ENCODE assay signal across 9 cellular contexts in genomic region chr7:12719141-12719919, GRCh38. TPM values are rescaled to one million over a fixed set of nuclear protein-coding genes. Genes with fewer than 3 reads are reported as not detected.
A peak's percentile ranks its signal among the peaks of the same experiment; 100 is the strongest.
DNase-seq lines count a peak whose midpoint lies in the region; ATAC-seq and TF ChIP-seq lines count a peak whose summit lies in the region.
"Had no signal": no experiment of that assay in that cellular context is flagged by ENCODE, and none has a peak within 500 bp of the region (broad histone marks: within the 10 kb centered on the region; RNA-seq: fewer than 3 reads in every experiment).

No MANE protein-coding gene starts in this region.

- TF ChIP-seq POLR2A in upper lobe of left lung (IDR thresholded peaks at IDR 0.05) = no peak

- H3K4me3 ChIP-seq in adipocyte (ENCODE audit: low read length) = peak overlapping the region; percentile 9
- H3K4me3 ChIP-seq in upper lobe of left lung = no peak overlapping the region

- H3K27ac ChIP-seq in upper lobe of left lung = peak overlapping the region; percentile 52 to 67 (median 58)

- H3K36me3 Mint-ChIP-seq in activated T-cell treated with anti-CD3 and anti-CD28 coated beads, Interleukin-2, amount 50 U/mL, for 72 hours (ENCODE audit: insufficient read depth in 2 of 2) = no peaks in the 10 kb centered on the region

- H3K9me3 Mint-ChIP-seq in activated T-cell treated with anti-CD3 and anti-CD28 coated beads, Interleukin-2, amount 50 U/mL, for 72 hours = no peaks in the 10 kb centered on the region

- H3K27ac Mint-ChIP-seq in activated T-cell treated with anti-CD3 and anti-CD28 coated beads, Interleukin-2, amount 50 U/mL, for 72 hours = peak overlapping the region; percentile 80

- peaks cover 37% of the 10 kb centered on the region for H3K4me1 ChIP-seq in adipocyte (ENCODE audit: control insufficient read depth, insufficient read depth, low read length)
- peaks cover 42 to 56% (median 50%) of the 10 kb centered on the region in 4 donors for H3K4me1 ChIP-seq in upper lobe of left lung

- peaks cover 37% of the 10 kb centered on the region for H3K4me1 Mint-ChIP-seq in activated T-cell treated with anti-CD3 and anti-CD28 coated beads, Interleukin-2, amount 50 U/mL, for 72 hours (ENCODE audit: low read depth)

- ATAC-seq in activated T-cell treated with anti-CD3 and anti-CD28 coated beads, Interleukin-2, amount 50 U/mL, for 72 hours (replicated peaks in 1 of 2) = peak in 1 of 2 donors; percentile 45
- ATAC-seq in upper lobe of left lung (ENCODE audit: low FRiP score in 2 of 2) = peak in 1 of 2 donors; percentile 49

- H3K36me3 ChIP-seq in adipocyte (ENCODE audit: control insufficient read depth, insufficient read depth, low read length, severe bottlenecking) = no peaks in the 10 kb centered on the region
- H3K36me3 ChIP-seq in upper lobe of left lung = no peaks in the 10 kb centered on the region

- H3K9me3 ChIP-seq in adipocyte (ENCODE audit: control insufficient read depth, low read length) (no peaks in the 10 kb centered on the region), upper lobe of left lung (no peaks in the 10 kb centered on the region)

- TF ChIP-seq EP300 in upper lobe of left lung (IDR thresholded peaks at IDR 0.05) = no peak

- H3K27me3 ChIP-seq in adipocyte (replicated peaks; ENCODE audit: control insufficient read depth, insufficient read depth, low read length) (no peaks in the 10 kb centered on the region), upper lobe of left lung (no peaks in the 10 kb centered on the region)

- no peak for TF ChIP-seq CTCF in upper lobe of left lung (IDR thresholded peaks at IDR 0.05)

- peak overlapping the region in 1 of 2 donors; percentile 44 for H3K4me3 Mint-ChIP-seq in activated T-cell treated with anti-CD3 and anti-CD28 coated beads, Interleukin-2, amount 50 U/mL, for 72 hours

- 45 to 46% methylated on average over 5 of the region's 5 CpGs for WGBS in upper lobe of left lung, 2 donors

- no peak for DNase-seq in activated T-cell treated with anti-CD3 and anti-CD28 coated beads, Interleukin-2, amount 50 U/mL, for 72 hours
- DNase-seq in activated T-cell treated with anti-CD3 and anti-CD28 coated beads for 4 hours (no peak), adipocyte (ENCODE audit: low read depth) (peak; percentile 73), kidney tubule cell (ENCODE audit: low spot score) (peak; percentile 80), upper lobe of left lung (no peak), NCI-H187 treated with DMSO at 0.1 percent for 48 hours (lab: John Stamatoyannopoulos, UW) (no peak), ureter (ENCODE audit: low spot score) (no peak), D341Med (ENCODE audit: low spot score) (no peak)
- DNase-seq: NCI-H2107 had no signal

- H3K27me3 Mint-ChIP-seq in activated T-cell treated with anti-CD3 and anti-CD28 coated beads, Interleukin-2, amount 50 U/mL, for 72 hours (ENCODE audit: low read depth) = no peaks in the 10 kb centered on the region

- peak overlapping the region; percentile 75 for H3K9ac ChIP-seq in adipocyte (ENCODE audit: low read length)

RNA-seq across cellular contexts. Expression of gene ARL4A, which starts 31.9 kb away (rescaled TPM):
- total RNA-seq in activated T-cell treated with anti-CD3 and anti-CD28 coated beads, Interleukin-2, amount 50 U/mL, for 72 hours = 10 to 100 TPM; 12.1 to 13.5 TPM
- 10 to 100 TPM in 4 of 6 donors, 1 to 10 TPM in 2; 5.9 to 47.5 (median 30.5) TPM for total RNA-seq in upper lobe of left lung
- 22.6 TPM for total RNA-seq in ureter

Comparison
In these comparisons a context has a peak if more than half of its experiments do, and no peak if none do; other contexts are left out.
1. DNase-seq: peak in adipocyte (single experiment) and kidney tubule cell (single experiment); none in activated T-cell treated with anti-CD3 and anti-CD28 coated beads, Interleukin-2, amount 50 U/mL, for 72 hours (0 of 2), activated T-cell treated with anti-CD3 and anti-CD28 coated beads for 4 hours (single experiment), upper lobe of left lung (0 of 2), NCI-H187 treated with DMSO at 0.1 percent for 48 hours (single experiment), ureter (single experiment) and D341Med (single experiment).